Comparison of ENCODE assay signal across 13 cellular contexts in genomic region chr12:22416831-22417230, GRCh38.
DNase-seq lines count a peak whose midpoint lies in the region; ATAC-seq and TF ChIP-seq lines count a peak whose summit lies in the region.
"Had no signal": no experiment of that assay in that cellular context is flagged by ENCODE, and none has a peak within 500 bp of the region (broad histone marks: within the 10 kb centered on the region; RNA-seq: fewer than 3 reads in every experiment).

No MANE protein-coding gene starts in this region.

- H3K27ac ChIP-seq in thyroid gland: peak overlapping the region; percentile 52 to 74 (median 72)

- no peaks in the 10 kb centered on the region for H3K9me3 Mint-ChIP-seq in activated T-cell treated with anti-CD3 and anti-CD28 coated beads, Interleukin-2, amount 50 U/mL, for 72 hours
- H3K9me3 Mint-ChIP-seq: CD8-positive, alpha-beta T cell had no signal

- TF ChIP-seq POLR2A in thyroid gland (IDR thresholded peaks at IDR 0.05): no peak

- no peak for ATAC-seq in activated T-cell treated with anti-CD3 and anti-CD28 coated beads, Interleukin-2, amount 50 U/mL, for 72 hours (replicated peaks in 1 of 2)
- ATAC-seq in Right ventricle myocardium superior (ENCODE audit: poor library complexity): no peak
- ATAC-seq: CD8-positive, alpha-beta T cell had no signal

- H3K36me3 Mint-ChIP-seq in activated T-cell treated with anti-CD3 and anti-CD28 coated beads, Interleukin-2, amount 50 U/mL, for 72 hours (ENCODE audit: insufficient read depth in 2 of 2): no peaks in the 10 kb centered on the region
- H3K36me3 Mint-ChIP-seq: CD8-positive, alpha-beta T cell had no signal

- peak overlapping the region; percentile 27 for H3K27ac Mint-ChIP-seq in activated T-cell treated with anti-CD3 and anti-CD28 coated beads, Interleukin-2, amount 50 U/mL, for 72 hours
- H3K27ac Mint-ChIP-seq: CD8-positive, alpha-beta T cell had no signal

- H3K27me3 Mint-ChIP-seq in activated T-cell treated with anti-CD3 and anti-CD28 coated beads, Interleukin-2, amount 50 U/mL, for 72 hours (ENCODE audit: low read depth): no peaks in the 10 kb centered on the region

- DNase-seq in activated T-cell treated with anti-CD3 and anti-CD28 coated beads, Interleukin-2, amount 50 U/mL, for 72 hours: no peak
- DNase-seq in activated T-cell treated with anti-CD3 and anti-CD28 coated beads for 4 hours (no peak), NCI-H1436 (lab: John Stamatoyannopoulos, UW) (peak; percentile 7), astrocyte of the hippocampus (ENCODE audit: low read depth, low spot score) (peak; percentile 74), thyroid gland (no peak), Right ventricle myocardium superior (no peak), NCI-H2081 (lab: John Stamatoyannopoulos, UW) (no peak)
- DNase-seq: BE2C; CD8-positive, alpha-beta T cell; H7; NCI-H1694; NCI-H82; SIG-M5 had no signal

- no peaks in the 10 kb centered on the region for H3K27me3 ChIP-seq in thyroid gland
- H3K27me3 ChIP-seq: BE2C had no signal

- peaks cover 14% of the 10 kb centered on the region for H3K4me1 Mint-ChIP-seq in activated T-cell treated with anti-CD3 and anti-CD28 coated beads, Interleukin-2, amount 50 U/mL, for 72 hours (ENCODE audit: low read depth)

- H3K4me3 Mint-ChIP-seq in activated T-cell treated with anti-CD3 and anti-CD28 coated beads, Interleukin-2, amount 50 U/mL, for 72 hours: peak overlapping the region in 1 of 2 donors; percentile 33
- H3K4me3 Mint-ChIP-seq: CD8-positive, alpha-beta T cell had no signal

- intact Hi-C loops in thyroid gland (cut with DNase I) (no loop called here), Right ventricle myocardium superior (cut with DNase I) (no loop called here)

- TF ChIP-seq CTCF in thyroid gland (IDR thresholded peaks at IDR 0.05): no peak

- no peaks in the 10 kb centered on the region for H3K9me3 ChIP-seq in thyroid gland
- H3K9me3 ChIP-seq: BE2C had no signal

- H3K4me3 ChIP-seq in thyroid gland (replicated peaks in 1 of 3): no peak overlapping the region

- H3K36me3 ChIP-seq in thyroid gland: no peaks in the 10 kb centered on the region
- H3K36me3 ChIP-seq: BE2C had no signal

- H3K4me1 ChIP-seq in thyroid gland: peaks cover 31 to 36% of the 10 kb centered on the region in 2 donors
- H3K4me1 ChIP-seq: BE2C had no signal

Comparison
In these comparisons a context has a peak if more than half of its experiments do, and no peak if none do; other contexts are left out.
1. DNase-seq: peak in NCI-H1436 (single experiment) and astrocyte of the hippocampus (single experiment); none in activated T-cell treated with anti-CD3 and anti-CD28 coated beads, Interleukin-2, amount 50 U/mL, for 72 hours (0 of 2), activated T-cell treated with anti-CD3 and anti-CD28 coated beads for 4 hours (single experiment), thyroid gland (0 of 2), Right ventricle myocardium superior (single experiment) and NCI-H2081 (0 of 2).